Comparison of ENCODE assay signal across 18 cellular contexts in the genomic region with DNA sequence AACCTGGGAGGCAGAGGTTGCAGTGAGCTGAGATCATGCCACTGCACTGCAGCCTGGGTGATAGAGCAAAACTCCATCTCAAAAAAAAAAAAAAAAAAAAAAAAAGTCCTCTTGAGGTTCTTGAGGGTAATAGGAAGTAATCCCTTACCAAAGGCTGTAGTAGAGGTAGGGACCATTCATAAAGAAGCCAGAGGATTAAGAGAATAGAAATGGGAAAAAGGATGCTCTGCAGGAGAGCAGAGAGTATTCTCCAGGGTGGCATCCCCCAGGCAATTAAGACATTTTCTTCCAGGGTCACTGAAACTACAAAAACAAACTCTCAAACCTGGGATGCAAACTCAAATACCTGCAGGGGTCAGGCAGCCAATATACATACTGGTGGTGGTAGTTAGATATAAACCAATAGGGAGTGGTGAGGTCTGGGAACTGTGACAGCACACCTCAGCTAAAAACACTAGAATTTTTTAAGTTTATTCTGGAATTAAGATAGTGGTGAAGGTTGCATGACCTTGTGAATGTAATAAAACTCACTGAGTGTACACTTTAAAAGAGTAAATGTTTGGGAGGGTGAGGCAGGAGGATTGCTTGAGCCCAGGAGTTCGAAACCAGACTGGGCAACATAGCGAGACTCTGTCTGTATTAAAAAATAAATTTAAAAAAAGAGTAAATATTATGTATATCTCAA. TPM values are rescaled to one million over a fixed set of nuclear protein-coding genes. Genes with fewer than 3 reads are reported as not detected.
DNase-seq lines count a peak whose midpoint lies in the region; TF ChIP-seq lines count a peak whose summit lies in the region.
"Had no signal": no experiment of that assay in that cellular context is flagged by ENCODE, and none has a peak within 500 bp of the region (broad histone marks: within the 10 kb centered on the region; RNA-seq: fewer than 3 reads in every experiment).

No MANE protein-coding gene starts in this region.

- no CpG with 5 or more reads among the region's 2 CpGs for WGBS in H9 (ENCODE audit: extremely low coverage, insufficient read length, low lambda C conversion rate)
- no CpG with 5 or more reads among the region's 2 CpGs for WGBS in mesendoderm (ENCODE audit: extremely low coverage, insufficient coverage, low lambda C conversion rate)
- WGBS in lower leg skin, 2 donors = 94 to 97% methylated on average over 2 of the region's 2 CpGs

- no peak overlapping the region for H3K56ac ChIP-seq in H9 (ENCODE audit: insufficient read length, low read depth, low read length)
- H3K56ac ChIP-seq in mesendoderm (ENCODE audit: low read length) = no peak overlapping the region

- H3K14ac ChIP-seq in H9 (ENCODE audit: insufficient read depth, low read length) = no peak overlapping the region

- H4K5ac ChIP-seq in H9 (ENCODE audit: insufficient read length, low read depth, low read length) = no peak overlapping the region
- no peak overlapping the region for H4K5ac ChIP-seq in mesendoderm (ENCODE audit: low read length)

- no peaks in the 10 kb centered on the region for H3K27me3 Mint-ChIP-seq in H9 (ENCODE audit: low read depth)
- H3K27me3 Mint-ChIP-seq: CD4-positive, alpha-beta T cell had no signal

- H3K4me3 ChIP-seq in colonic mucosa = no peak overlapping the region
- no peak overlapping the region for H3K4me3 ChIP-seq in mesendoderm (ENCODE audit: low read length)
- no peak overlapping the region for H3K4me3 ChIP-seq in lower leg skin (ENCODE audit: low read depth, poor library complexity, severe bottlenecking)
- H3K4me3 ChIP-seq: BLaER1, K562, MG63, SJSA1 had no signal

- H2AK5ac ChIP-seq in H9 (ENCODE audit: insufficient read length, low read length) (no peak overlapping the region), mesendoderm (ENCODE audit: low read length) (no peak overlapping the region)

- H3K79me2 ChIP-seq in H9 (ENCODE audit: insufficient read depth, low read length) (peaks cover 3% of the 10 kb centered on the region; the same call in 1 of the 2 replicates), mesendoderm (ENCODE audit: control insufficient read depth, insufficient read depth, low read length) (peaks cover 22% of the 10 kb centered on the region)

- H3K4me1 Mint-ChIP-seq in H9 = peaks cover 13 to 16% of the 10 kb centered on the region in 2 experiments

- no peak overlapping the region for H2BK5ac ChIP-seq in H9 (ENCODE audit: insufficient read length, low read length)
- no peak overlapping the region for H2BK5ac ChIP-seq in mesendoderm (ENCODE audit: low read length)

- H3K4me2 ChIP-seq in H9 (ENCODE audit: insufficient read depth, insufficient read length, low read length) = no peak overlapping the region
- no peak overlapping the region for H3K4me2 ChIP-seq in mesendoderm (ENCODE audit: low read length)
- H3K4me2 ChIP-seq: BLaER1 had no signal

- H3K36me3 ChIP-seq in colonic mucosa (no peaks in the 10 kb centered on the region), mesendoderm (ENCODE audit: control insufficient read depth, insufficient read depth, low read length) (no peaks in the 10 kb centered on the region)
- H3K36me3 ChIP-seq: BLaER1 had no signal

- no peak for DNase-seq in H9
- DNase-seq in colonic mucosa = no peak
- peak; percentile 33 for DNase-seq in mesendoderm
- no peak for DNase-seq in lower leg skin (ENCODE audit: low spot score in 2 of 2)
- no peak for DNase-seq in kidney glomerular epithelial cell (lab: John Stamatoyannopoulos, UW)
- no peak for DNase-seq in GM19240 (ENCODE audit: insufficient read length, low spot score)
- no peak for DNase-seq in SW480 (ENCODE audit: low spot score)
- DNase-seq: Caco-2; CD4-positive, alpha-beta T cell; HFFc6; MG63; NCI-H1417 treated with DMSO at 0.1 percent for 48 hours; NCI-H187; NCI-H446; NCI-H526 had no signal

- peaks cover 5 to 14% of the 10 kb centered on the region in 2 experiments for H3K9me3 Mint-ChIP-seq in H9
- H3K9me3 Mint-ChIP-seq: CD4-positive, alpha-beta T cell; HFFc6 had no signal

- no peaks in the 10 kb centered on the region for H4K20me1 ChIP-seq in H9 (ENCODE audit: control insufficient read depth, insufficient read depth, insufficient read length)
- H4K20me1 ChIP-seq: BLaER1 had no signal

- H3K4me1 ChIP-seq in H9 (ENCODE audit: insufficient read depth, low read length) (no peaks in the 10 kb centered on the region), colonic mucosa (no peaks in the 10 kb centered on the region), mesendoderm (ENCODE audit: control insufficient read depth, low read depth, low read length) (no peaks in the 10 kb centered on the region)
- H3K4me1 ChIP-seq: BLaER1, Caco-2, SJSA1 had no signal

- no peaks in the 10 kb centered on the region for H3K23me2 ChIP-seq in H9 (ENCODE audit: insufficient read length, low read depth, low read length, poor library complexity, severe bottlenecking)

- H3K9ac ChIP-seq in H9 (ENCODE audit: extremely low read depth, insufficient read length, low read length) (no peak overlapping the region), colonic mucosa (ENCODE audit: low read depth in 2 of 2, low read length in 2 of 2) (no peak overlapping the region), mesendoderm (ENCODE audit: low read length) (no peak overlapping the region)
- H3K9ac ChIP-seq: BLaER1 had no signal

- H2BK120ac ChIP-seq in H9 (ENCODE audit: low read depth, low read length, poor library complexity, severe bottlenecking) = no peak overlapping the region
- H2BK120ac ChIP-seq in mesendoderm (ENCODE audit: low read depth, low read length) = no peak overlapping the region

- H2BK15ac ChIP-seq in H9 (ENCODE audit: low read depth, low read length) = no peak overlapping the region
- no peak overlapping the region for H2BK15ac ChIP-seq in mesendoderm (replicated peaks; ENCODE audit: low read depth)

- H3K27me3 ChIP-seq in H9 (ENCODE audit: insufficient read depth, low read length) (no peaks in the 10 kb centered on the region), colonic mucosa (no peaks in the 10 kb centered on the region), mesendoderm (ENCODE audit: insufficient read depth, low read length, poor library complexity) (no peaks in the 10 kb centered on the region)
- H3K27me3 ChIP-seq: BLaER1, MG63, SJSA1 had no signal

- no peak overlapping the region for H3K18ac ChIP-seq in H9 (ENCODE audit: insufficient read length, low read depth, low read length)
- H3K18ac ChIP-seq in mesendoderm (ENCODE audit: low read length) = no peak overlapping the region

- H3K79me1 ChIP-seq in H9 (ENCODE audit: insufficient read depth, low read depth, low read length, poor library complexity, severe bottlenecking) (no peaks in the 10 kb centered on the region), mesendoderm (ENCODE audit: low read length) (peaks cover 8% of the 10 kb centered on the region)

- TF ChIP-seq CTCF in H9 (conservative IDR thresholded peaks at IDR 0.05) = no peak
- no peak for TF ChIP-seq CTCF in colonic mucosa (IDR thresholded peaks at IDR 0.05)
- TF ChIP-seq CTCF in lower leg skin (IDR thresholded peaks at IDR 0.05) = no peak

- H3K27ac Mint-ChIP-seq in H9 = peak overlapping the region; percentile 37 to 84 (median 83); a peak in 4 of 7 replicates
- H3K27ac Mint-ChIP-seq: CD4-positive, alpha-beta T cell; HFFc6 had no signal

- intact Hi-C loops in colonic mucosa (cut with DNase I) = no loop called here
- intact Hi-C loops in lower leg skin (cut with DNase I; ENCODE audit: low total_unique reads) = no loop called here

- H4K8ac ChIP-seq in H9 (replicated peaks; ENCODE audit: insufficient read length, low read depth, low read length) = no peak overlapping the region
- H4K8ac ChIP-seq in mesendoderm (ENCODE audit: low read depth, low read length) = no peak overlapping the region

- H3K23ac ChIP-seq in H9 (ENCODE audit: insufficient read length, low read depth, low read length) (no peak overlapping the region), mesendoderm (ENCODE audit: low read length) (no peak overlapping the region)

- no peak overlapping the region for H3K4me3 Mint-ChIP-seq in H9
- H3K4me3 Mint-ChIP-seq: CD4-positive, alpha-beta T cell; HFFc6 had no signal

- no peak overlapping the region for H2BK20ac ChIP-seq in H9 (ENCODE audit: low read depth, low read length, poor library complexity, severe bottlenecking)

- H3T11ph ChIP-seq in H9 (ENCODE audit: low read length) = no peak overlapping the region

- H4K91ac ChIP-seq in H9 (ENCODE audit: insufficient read length, low read depth, low read length) = no peak overlapping the region

- H3K27ac ChIP-seq in H9 (ENCODE audit: insufficient read length, low read depth, low read length) (no peak overlapping the region), colonic mucosa (peak overlapping the region; percentile 18), mesendoderm (ENCODE audit: low read depth, low read length) (no peak overlapping the region)
- H3K27ac ChIP-seq: BLaER1, SJSA1 had no signal

- H2AFZ ChIP-seq in H9 (ENCODE audit: low read length) = no peak overlapping the region

- no peak overlapping the region for H2BK12ac ChIP-seq in H9 (ENCODE audit: insufficient read length, low read depth, low read length)

- H3K36me3 Mint-ChIP-seq in H9 (ENCODE audit: insufficient read depth in 1 of 3, low read depth in 3 of 3) = peaks cover 9 to 25% (median 12%) of the 10 kb centered on the region in 3 experiments

- H3K9me3 ChIP-seq in H9 (ENCODE audit: control insufficient read depth, low read depth, low read length) (no peaks in the 10 kb centered on the region), colonic mucosa (no peaks in the 10 kb centered on the region)
- H3K9me3 ChIP-seq: Caco-2, MG63, SJSA1 had no signal

- TF ChIP-seq POLR2A in lower leg skin (IDR thresholded peaks at IDR 0.05) = no peak

- H3K4ac ChIP-seq in H9 (ENCODE audit: low read depth, low read length) (no peak overlapping the region), mesendoderm (ENCODE audit: low read depth, low read length) (no peak overlapping the region)

RNA-seq across cellular contexts. Expression of a gene that starts 24.7 kb away (rescaled TPM):
- total RNA-seq in H9 (2021) (17.1 and 17.8 TPM in 2 replicates), colonic mucosa (10 to 100 TPM; 26.1 to 39.5 TPM), lower leg skin (100 to 1,000 TPM in 2 of 4 donors, 10 to 100 TPM in 2; 32.2 to 148 (median 67.7) TPM)
- 17.7 TPM for polyA plus RNA-seq in mesendoderm (2013, experiment 1 of 2)
- polyA plus RNA-seq in mesendoderm (2013, experiment 2 of 2) = 19.0 TPM
